1 cellular context compared by ENCODE assay signal in genomic region chr1:6392081-6392879, GRCh38.
TF ChIP-seq lines count a peak whose summit lies in the region.

No MANE protein-coding gene starts in this region.

TF ChIP-seq in K562, 482 proteins besides CTCF, POLR2A, EP300 and RAD21 (continued from another document):
- TF ChIP-seq RERE (CRISPR knock-in tag; IDR thresholded peaks at IDR 0.05; ENCODE audit: borderline replicate concordance) (0 out of 2 replicates have a peak, but pooled peaks have one; percentile 70), BRD4 (IDR thresholded peaks at IDR 0.05) (no peak), ZNF778 (CRISPR knock-in tag; IDR thresholded peaks at IDR 0.05) (no peak), ZNF41 (CRISPR knock-in tag; conservative IDR thresholded peaks at IDR 0.05) (no peak), TSHZ1 (CRISPR knock-in tag; IDR thresholded peaks at IDR 0.05) (no peak), ZNF449 (CRISPR knock-in tag; IDR thresholded peaks at IDR 0.05) (no peak), ZBTB7A (IDR thresholded peaks at IDR 0.05; ENCODE audit: borderline replicate concordance, control insufficient read depth, low read depth, low read length) (no peak; the same call in 1 of the 2 replicates), TFAP4 (CRISPR knock-in tag; IDR thresholded peaks at IDR 0.05; ENCODE audit: borderline replicate concordance) (0 out of 2 replicates have a peak, but pooled peaks have one; percentile 4), MCM5 (IDR thresholded peaks at IDR 0.05; ENCODE audit: low read depth) (no peak), ZNF584 (CRISPR knock-in tag; IDR thresholded peaks at IDR 0.05; ENCODE audit: low read depth) (no peak), SRSF1 (IDR thresholded peaks at IDR 0.05; ENCODE audit: low read depth, low read length) (no peak)
